In the genomic region with DNA sequence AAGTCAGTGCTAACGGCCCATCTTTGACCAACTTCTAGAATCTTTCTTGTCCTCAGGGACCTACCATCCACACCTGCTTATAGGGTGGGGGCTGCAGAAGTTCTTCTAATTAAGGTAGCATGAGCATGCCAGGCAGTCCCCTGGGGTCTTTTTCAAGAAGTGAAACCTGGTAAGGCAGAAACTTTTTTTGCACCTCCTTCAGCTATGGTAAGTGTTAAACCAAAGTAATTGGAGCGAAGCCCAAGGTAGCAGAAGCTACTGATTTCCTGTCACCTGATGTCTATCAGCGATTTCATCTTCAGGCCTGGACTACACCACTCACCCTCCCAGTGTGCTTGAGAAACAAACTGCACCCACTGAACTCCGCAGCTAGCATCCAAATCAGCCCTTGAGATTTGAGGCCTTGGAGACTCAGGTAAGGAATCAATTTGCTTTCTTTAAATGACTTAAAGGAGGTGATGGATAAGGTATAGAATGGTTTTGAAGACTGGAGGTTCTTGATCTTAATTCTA, we compare ENCODE assay signal across 10 cellular contexts.
DNase-seq lines count a peak whose midpoint lies in the region; ATAC-seq lines count a peak whose summit lies in the region.
"Had no signal": no experiment of that assay in that cellular context is flagged by ENCODE, and none has a peak within 500 bp of the region (broad histone marks: within the 10 kb centered on the region; RNA-seq: fewer than 3 reads in every experiment).

A gene (plus strand): TSS at position 317 of the 512 bp plus-strand sequence. CDS start 6,528 bp downstream, outside the sequence.

- peak; percentile 86 for ATAC-seq in GM18868 (IDR thresholded peaks at IDR 0.05; ENCODE audit: unreplicated experiment)
- ATAC-seq in GM21619 (IDR thresholded peaks at IDR 0.05; ENCODE audit: unreplicated experiment), result peak; percentile 87
- peak; percentile 86 for ATAC-seq in HG03378 (IDR thresholded peaks at IDR 0.05; ENCODE audit: unreplicated experiment)
- peak; percentile 76 for ATAC-seq in stimulated activated effector memory CD8-positive, alpha-beta T cell treated with anti-CD3 and anti-CD28 coated beads, Interleukin-12 subunit alpha, Interleukin-12 subunit beta, amount 100 ng/mL, for 72 hours

- DNase-seq in stimulated activated effector memory CD8-positive, alpha-beta T cell treated with anti-CD3 and anti-CD28 coated beads, Interleukin-12 subunit alpha, Interleukin-12 subunit beta, amount 100 ng/mL, for 72 hours (ENCODE audit: low spot score in 2 of 2), result no peak
- DNase-seq in AG20443 (ENCODE audit: low spot score) (no peak), COLO668 (lab: John Stamatoyannopoulos, UW; ENCODE audit: unreplicated experiment) (no peak), NCI-H2196 (lab: John Stamatoyannopoulos, UW; ENCODE audit: unreplicated experiment) (no peak)
- DNase-seq: MG63, nucleus accumbens, SHP77 treated with DMSO at 0.1 percent for 48 hours had no signal

- H3K36me3 Mint-ChIP-seq in stimulated activated effector memory CD8-positive, alpha-beta T cell treated with anti-CD3 and anti-CD28 coated beads, Interleukin-12 subunit alpha, Interleukin-12 subunit beta, amount 100 ng/mL, for 72 hours, result no peaks in the 10 kb centered on the region

- peak within 1 kb of the TSS; percentile 19 for H3K4me3 Mint-ChIP-seq in stimulated activated effector memory CD8-positive, alpha-beta T cell treated with anti-CD3 and anti-CD28 coated beads, Interleukin-12 subunit alpha, Interleukin-12 subunit beta, amount 100 ng/mL, for 72 hours

- peak within 1 kb of the TSS; percentile 51 for H3K27ac Mint-ChIP-seq in stimulated activated effector memory CD8-positive, alpha-beta T cell treated with anti-CD3 and anti-CD28 coated beads, Interleukin-12 subunit alpha, Interleukin-12 subunit beta, amount 100 ng/mL, for 72 hours

- H3K4me1 Mint-ChIP-seq in stimulated activated effector memory CD8-positive, alpha-beta T cell treated with anti-CD3 and anti-CD28 coated beads, Interleukin-12 subunit alpha, Interleukin-12 subunit beta, amount 100 ng/mL, for 72 hours, result peaks cover 24% of the 10 kb centered on the region

- H3K9me3 Mint-ChIP-seq in stimulated activated effector memory CD8-positive, alpha-beta T cell treated with anti-CD3 and anti-CD28 coated beads, Interleukin-12 subunit alpha, Interleukin-12 subunit beta, amount 100 ng/mL, for 72 hours, result no peaks in the 10 kb centered on the region
